ENCODE assay signal across 9 cellular contexts in genomic region chr14:65949711-65950516, GRCh38.
DNase-seq lines count a peak whose midpoint lies in the region; ATAC-seq, FAIRE-seq and TF ChIP-seq lines count a peak whose summit lies in the region.
"Had no signal": no experiment of that assay in that cellular context is flagged by ENCODE, and none has a peak within 500 bp of the region (broad histone marks: within the 10 kb centered on the region; RNA-seq: fewer than 3 reads in every experiment).

No MANE protein-coding gene starts in this region.

- dilution Hi-C loops in keratinocyte (cut with MboI; ENCODE audit: extremely low pct_ligation_motif_present, low sequenced_read_pairs), result no loop called here

- peaks cover 18% of the 10 kb centered on the region for H3K4me1 ChIP-seq in CD8-positive, alpha-beta memory T cell (ENCODE audit: insufficient read depth, low read length)
- H3K4me1 ChIP-seq in keratinocyte (ENCODE audit: control insufficient read depth, extremely low read depth, insufficient read depth, low read length), result peaks cover 7% of the 10 kb centered on the region
- no peaks in the 10 kb centered on the region for H3K4me1 ChIP-seq in A673 (ENCODE audit: insufficient read depth, low read length, poor library complexity, severe bottlenecking)
- H3K4me1 ChIP-seq in Caco-2, result no peaks in the 10 kb centered on the region

- H3K4me3 Mint-ChIP-seq in CD8-positive, alpha-beta memory T cell, result peak overlapping the region in 6 of 7 donors; percentile 23 to 61 (median 42)
- H3K4me3 Mint-ChIP-seq in activated T-cell treated with anti-CD3 and anti-CD28 coated beads, Interleukin-2, amount 50 U/mL, for 4 hours, result no peak overlapping the region
- H3K4me3 Mint-ChIP-seq in Caco-2 (ENCODE audit: unreplicated experiment), result no peak overlapping the region

- H3K27ac ChIP-seq in CD8-positive, alpha-beta memory T cell (ENCODE audit: low read depth, low read length), result no peak overlapping the region
- H3K27ac ChIP-seq in keratinocyte (ENCODE audit: control insufficient read depth, insufficient read depth, low read length), result no peak overlapping the region
- H3K27ac ChIP-seq in A673 (ENCODE audit: low read depth, low read length, poor library complexity, severe bottlenecking), result no peak overlapping the region

- H3K79me2 ChIP-seq in keratinocyte (ENCODE audit: control insufficient read depth, insufficient read depth, low read length), result no peaks in the 10 kb centered on the region

- no peak overlapping the region for H2AFZ ChIP-seq in keratinocyte (ENCODE audit: control insufficient read depth, low read length)

- CTCF ChIA-PET in CD8-positive, alpha-beta memory T cell (lab: Charles Lee), result interaction anchor here (0.9 to 3.4 kb wide), 7 partner anchors 9 to 538 kb away, joined by 3 to 22 read pairs (median 3); no protein-coding TSS in a partner anchor
- CTCF ChIA-PET in A673 (lab: Charles Lee) (interaction anchor here (0.9 kb wide), 1 partner anchor 10 kb away, joined by 6 read pairs; no protein-coding TSS in a partner anchor), Caco-2 (lab: Charles Lee) (no interaction called here)

- no peak overlapping the region for H3K4me2 ChIP-seq in keratinocyte (ENCODE audit: control insufficient read depth, extremely low read depth, insufficient read depth, low read depth, low read length)

- no peaks in the 10 kb centered on the region for H4K20me1 ChIP-seq in keratinocyte (ENCODE audit: control insufficient read depth, extremely low read depth, insufficient read depth, low read length)

- no peaks in the 10 kb centered on the region for H3K9me3 ChIP-seq in CD8-positive, alpha-beta memory T cell (ENCODE audit: low read length)
- H3K9me3 ChIP-seq in keratinocyte (ENCODE audit: control insufficient read depth, low read depth, low read length), result no peaks in the 10 kb centered on the region
- no peaks in the 10 kb centered on the region for H3K9me3 ChIP-seq in A673 (ENCODE audit: low read depth, low read length, poor library complexity, severe bottlenecking)
- H3K9me3 ChIP-seq in Caco-2, result no peaks in the 10 kb centered on the region

- H3K27me3 Mint-ChIP-seq in CD8-positive, alpha-beta memory T cell, result peaks cover 0 to 4% of the 10 kb centered on the region in 2 donors
- H3K27me3 Mint-ChIP-seq in activated T-cell treated with anti-CD3 and anti-CD28 coated beads, Interleukin-2, amount 50 U/mL, for 4 hours (ENCODE audit: low read depth), result peaks cover 2% of the 10 kb centered on the region
- peaks cover 5% of the 10 kb centered on the region for H3K27me3 Mint-ChIP-seq in Caco-2 (ENCODE audit: insufficient read depth, unreplicated experiment)

- peak; percentile 61 for ATAC-seq in GM19025 (IDR thresholded peaks at IDR 0.05; ENCODE audit: low read depth, unreplicated experiment)
- peak; percentile 90 to 92 for ATAC-seq in activated T-cell treated with anti-CD3 and anti-CD28 coated beads, Interleukin-2, amount 50 U/mL, for 4 hours

- peak; percentile 49 for FAIRE-seq in keratinocyte (lab: Jason Lieb, UNC)
- FAIRE-seq: TTC549 had no signal

- peaks cover 32 to 45% (median 38%) of the 10 kb centered on the region in 3 donors for H3K4me1 Mint-ChIP-seq in CD8-positive, alpha-beta memory T cell
- peaks cover 28% of the 10 kb centered on the region for H3K4me1 Mint-ChIP-seq in activated T-cell treated with anti-CD3 and anti-CD28 coated beads, Interleukin-2, amount 50 U/mL, for 4 hours (ENCODE audit: low read depth)
- H3K4me1 Mint-ChIP-seq in Caco-2 (ENCODE audit: low read depth, unreplicated experiment), result peaks cover 10% of the 10 kb centered on the region

- POLR2A ChIA-PET in CD8-positive, alpha-beta memory T cell (lab: Charles Lee), result no interaction called here
- POLR2A ChIA-PET in A673 (lab: Charles Lee; ENCODE audit: low non-redundant PET) (no interaction called here), Caco-2 (lab: Charles Lee) (no interaction called here)

- peak overlapping the region; percentile 13 for H3K4me3 ChIP-seq in CD8-positive, alpha-beta memory T cell (ENCODE audit: low read length)
- H3K4me3 ChIP-seq in keratinocyte (ENCODE audit: control insufficient read depth in 2 of 3, extremely low read depth in 1 of 3, insufficient read depth in 2 of 3, low read depth in 1 of 3, low read length in 3 of 3) (no peak overlapping the region), A673 (ENCODE audit: low read depth, low read length, poor library complexity, severe bottlenecking) (no peak overlapping the region), Caco-2 (ENCODE audit: low read depth, low read length) (no peak overlapping the region)

- intact Hi-C loops in A673 (cut with micrococcal nuclease; ENCODE audit: unreplicated experiment), result no loop called here
- intact Hi-C loops in Caco-2 (cut with micrococcal nuclease; ENCODE audit: unreplicated experiment), result no loop called here

- DNase-seq in CD8-positive, alpha-beta memory T cell, result no peak
- DNase-seq in NCI-H1092 treated with DMSO at 0.1 percent for 48 hours (lab: John Stamatoyannopoulos, UW) (peak; percentile 41), keratinocyte (ENCODE audit: low read depth, low spot score) (no peak), KG1 (lab: John Stamatoyannopoulos, UW) (no peak), A673 (ENCODE audit: low spot score) (no peak), Caco-2 (no peak)
- no peak for DNase-seq in activated T-cell treated with anti-CD3 and anti-CD28 coated beads, Interleukin-2, amount 50 U/mL, for 4 hours

- H3K36me3 ChIP-seq in CD8-positive, alpha-beta memory T cell (ENCODE audit: insufficient read depth, low read length), result no peaks in the 10 kb centered on the region
- H3K36me3 ChIP-seq in keratinocyte (ENCODE audit: control insufficient read depth in 2 of 2, extremely low read depth in 1 of 2, insufficient read depth in 2 of 2, low read length in 2 of 2) (no peaks in the 10 kb centered on the region), A673 (ENCODE audit: insufficient read depth, low read length, poor library complexity, severe bottlenecking) (no peaks in the 10 kb centered on the region), Caco-2 (ENCODE audit: control insufficient read depth, insufficient read depth, low read length) (no peaks in the 10 kb centered on the region)

- H3K27me3 ChIP-seq in CD8-positive, alpha-beta memory T cell (ENCODE audit: insufficient read depth, low read length, poor library complexity, severe bottlenecking), result no peaks in the 10 kb centered on the region
- peaks cover 8% of the 10 kb centered on the region for H3K27me3 ChIP-seq in keratinocyte (ENCODE audit: control insufficient read depth, extremely low read depth, insufficient read depth, low read length)
- peaks cover 5% of the 10 kb centered on the region for H3K27me3 ChIP-seq in A673 (replicated peaks; ENCODE audit: insufficient read depth, low read depth, low read length, poor library complexity)
- no peaks in the 10 kb centered on the region; the same call in 1 of the 2 replicates for H3K27me3 ChIP-seq in Caco-2 (replicated peaks; ENCODE audit: control insufficient read depth, insufficient read depth, low read length)

- no peak for TF ChIP-seq CTCF in keratinocyte (optimal IDR thresholded peaks at IDR 0.05 in 1 of 3, IDR thresholded peaks at IDR 0.05 in 1 of 3, conservative IDR thresholded peaks at IDR 0.05 in 1 of 3; ENCODE audit: extremely low read depth in 1 of 3, insufficient read depth in 2 of 3, low read length in 3 of 3)
- TF ChIP-seq CTCF in A673 (conservative IDR thresholded peaks at IDR 0.05; ENCODE audit: low read depth, low read length), result no peak
- TF ChIP-seq CTCF in Caco-2 (IDR thresholded peaks at IDR 0.05; ENCODE audit: insufficient read depth in 1 of 2, low read depth in 1 of 2, low read length in 1 of 2, severe bottlenecking in 1 of 2, unreplicated experiment in 1 of 2), result no peak

- H3K9me1 ChIP-seq in keratinocyte (ENCODE audit: control insufficient read depth, extremely low read depth, insufficient read depth, low read length), result no peaks in the 10 kb centered on the region

- H3K9me3 Mint-ChIP-seq in CD8-positive, alpha-beta memory T cell, result no peaks in the 10 kb centered on the region
- no peaks in the 10 kb centered on the region for H3K9me3 Mint-ChIP-seq in activated T-cell treated with anti-CD3 and anti-CD28 coated beads, Interleukin-2, amount 50 U/mL, for 4 hours
- no peaks in the 10 kb centered on the region for H3K9me3 Mint-ChIP-seq in Caco-2 (ENCODE audit: unreplicated experiment)

- H3K27ac Mint-ChIP-seq in CD8-positive, alpha-beta memory T cell, result peak overlapping the region in 6 of 8 donors; percentile 3 to 54 (median 34)
- no peak overlapping the region for H3K27ac Mint-ChIP-seq in Caco-2 (ENCODE audit: unreplicated experiment)

- BruUV-seq in A673 (replicated peaks; lab: Mats Ljungman, UMichigan) (no TSS peak), Caco-2 (replicated peaks; lab: Mats Ljungman, UMichigan) (no TSS peak)

- H3K36me3 Mint-ChIP-seq in CD8-positive, alpha-beta memory T cell, result peaks cover 0 to 2% (median 0%) of the 10 kb centered on the region in 3 donors
- H3K36me3 Mint-ChIP-seq in activated T-cell treated with anti-CD3 and anti-CD28 coated beads, Interleukin-2, amount 50 U/mL, for 4 hours (ENCODE audit: insufficient read depth), result no peaks in the 10 kb centered on the region
- H3K36me3 Mint-ChIP-seq in Caco-2 (ENCODE audit: insufficient read depth, unreplicated experiment), result no peaks in the 10 kb centered on the region

- H3K9ac ChIP-seq in keratinocyte (ENCODE audit: control insufficient read depth, extremely low read depth, insufficient read depth, low read length), result no peak overlapping the region

Comparison
In these comparisons a context has a peak if more than half of its experiments do, and no peak if none do; other contexts are left out.
1. H3K4me3 Mint-ChIP-seq: peak in CD8-positive, alpha-beta memory T cell (6 of 7); none in activated T-cell treated with anti-CD3 and anti-CD28 coated beads, Interleukin-2, amount 50 U/mL, for 4 hours (single experiment) and Caco-2 (single experiment).